Comparison of ENCODE assay signal across 9 cellular contexts in genomic region chr10:78896169-78896931, GRCh38.
"Had no signal": no experiment of that assay in that cellular context is flagged by ENCODE, and none has a peak within 500 bp of the region (broad histone marks: within the 10 kb centered on the region; RNA-seq: fewer than 3 reads in every experiment).

No MANE protein-coding gene starts in this region.

- H3K27me3 ChIP-seq: gastroesophageal sphincter, spleen, upper lobe of left lung had no signal

- H3K4me3 ChIP-seq: gastroesophageal sphincter, left ventricle myocardium inferior, spleen, upper lobe of left lung had no signal

- H3K9me3 ChIP-seq: gastroesophageal sphincter, left ventricle myocardium inferior, upper lobe of left lung had no signal

- H3K36me3 ChIP-seq: gastroesophageal sphincter, left ventricle myocardium inferior, spleen, upper lobe of left lung had no signal

- H3K27ac ChIP-seq: gastroesophageal sphincter, left ventricle myocardium inferior, spleen, upper lobe of left lung had no signal

- DNase-seq: activated CD4-positive, alpha-beta T cell treated with anti-CD3 and anti-CD28 coated beads, Interleukin-2, amount 50 U/mL, for 1 hour; activated naive CD4-positive, alpha-beta T cell treated with anti-CD3 and anti-CD28 coated beads, Interleukin-2, amount 50 U/mL, for 16 hours; activated T-cell treated with anti-CD3 and anti-CD28 coated beads, Interleukin-2, amount 50 U/mL, for 1 hour; left ventricle myocardium inferior; natural killer cell; occipital lobe; spleen; upper lobe of left lung had no signal
